ENCODE assay signal across 1 cellular context in genomic region chr1:209155556-209155955, GRCh38.
TF ChIP-seq lines count a peak whose summit lies in the region.

No MANE protein-coding gene starts in this region.

TF ChIP-seq in neural cell, 6 proteins besides CTCF, POLR2A, EP300 and RAD21 (continued from another document):
- TF ChIP-seq MXI1 (conservative IDR thresholded peaks at IDR 0.05; ENCODE audit: poor library complexity, severe bottlenecking) = no peak
- no peak for TF ChIP-seq EZH2 (IDR thresholded peaks at IDR 0.05; ENCODE audit: borderline replicate concordance, insufficient read depth, low read length, poor library complexity, severe bottlenecking)
- TF ChIP-seq SMC3 (conservative IDR thresholded peaks at IDR 0.05; ENCODE audit: poor library complexity) = no peak
TF ChIP-seq in neural cell: peak in this region for 0.
